Comparison of ENCODE assay signal across 8 cellular contexts in the genomic region with DNA sequence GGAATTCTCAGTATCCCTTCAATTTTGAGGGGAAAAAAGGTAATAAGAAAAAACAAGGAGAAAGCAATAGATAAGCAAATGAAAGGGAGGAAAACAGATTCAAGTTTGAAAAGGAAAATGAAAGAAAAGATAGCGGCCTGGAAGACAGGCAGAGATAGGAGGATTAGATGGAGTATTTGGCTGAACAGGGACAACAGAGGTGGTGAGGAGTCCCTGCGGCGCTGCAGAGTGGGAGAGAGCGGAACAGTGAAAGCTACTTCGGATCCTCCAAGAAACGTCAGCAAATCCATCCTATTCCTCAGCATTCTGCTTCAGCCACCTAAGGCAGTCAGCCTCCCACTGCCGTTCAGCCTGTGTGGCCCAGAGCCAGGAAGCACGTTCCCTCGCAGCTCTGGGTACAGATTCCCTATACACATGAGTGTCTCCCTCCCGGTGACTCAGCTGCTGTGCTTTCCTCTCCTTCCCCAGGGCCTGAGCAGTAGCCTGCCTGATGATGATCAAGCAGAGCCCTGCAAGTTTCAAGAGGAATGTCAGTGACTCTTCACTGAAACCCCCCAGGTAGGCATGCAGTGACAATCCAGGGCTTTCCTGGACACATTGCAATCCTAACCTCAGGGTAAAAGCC. TPM values are rescaled to one million over a fixed set of nuclear protein-coding genes. Genes with fewer than 3 reads are reported as not detected.
DNase-seq lines count a peak whose midpoint lies in the region; ATAC-seq and TF ChIP-seq lines count a peak whose summit lies in the region.

No MANE protein-coding gene starts in this region.

- H2BK120ac ChIP-seq in H9 (ENCODE audit: low read depth, low read length, poor library complexity, severe bottlenecking) = no peak overlapping the region

- H3K27ac ChIP-seq in H9 (ENCODE audit: insufficient read length, low read depth, low read length) (no peak overlapping the region), SK-N-SH (ENCODE audit: low read depth in 2 of 2, low read length in 1 of 2) (peak overlapping the region; percentile 31 to 79; a peak in 3 of 4 replicates), gastroesophageal sphincter (peak overlapping the region in 1 of 4 donors; percentile 14), rectal smooth muscle tissue (ENCODE audit: low read depth, low read length) (no peak overlapping the region)

- H3K79me1 ChIP-seq in H9 (ENCODE audit: insufficient read depth, low read depth, low read length, poor library complexity, severe bottlenecking) = no peaks in the 10 kb centered on the region

- TF ChIP-seq RAD21 in SK-N-SH (IDR thresholded peaks at IDR 0.05; ENCODE audit: low read length) = no peak

- H2AFZ ChIP-seq in H9 (ENCODE audit: low read length) (no peak overlapping the region), SK-N-SH (ENCODE audit: low read depth) (peak overlapping the region; percentile 62; the same call in 1 of the 2 replicates)

- H3K9me3 Mint-ChIP-seq in H9 = no peaks in the 10 kb centered on the region

- H2BK12ac ChIP-seq in H9 (ENCODE audit: insufficient read length, low read depth, low read length) = no peak overlapping the region

- TF ChIP-seq EP300 in SK-N-SH (IDR thresholded peaks at IDR 0.05; ENCODE audit: borderline replicate concordance in 1 of 2, low read depth in 1 of 2, low read length in 1 of 2) (peak in 1 of 2 experiments; percentile 16; a peak in 1 of 4 replicates), gastroesophageal sphincter (IDR thresholded peaks at IDR 0.05) (no peak)

- ATAC-seq in gastroesophageal sphincter (peak; percentile 77), HG02981 (IDR thresholded peaks at IDR 0.05; ENCODE audit: unreplicated experiment) (no peak)

- no peak overlapping the region for H4K8ac ChIP-seq in H9 (replicated peaks; ENCODE audit: insufficient read length, low read depth, low read length)

- TF ChIP-seq CTCF in H9 (conservative IDR thresholded peaks at IDR 0.05) (no peak), SK-N-SH (IDR thresholded peaks at IDR 0.05) (no peak), gastroesophageal sphincter (IDR thresholded peaks at IDR 0.05) (no peak)

- no peaks in the 10 kb centered on the region for H3K9me2 ChIP-seq in SK-N-SH

- no peak overlapping the region for H3K4ac ChIP-seq in H9 (ENCODE audit: low read depth, low read length)

- H3K4me3 Mint-ChIP-seq in H9 = no peak overlapping the region; a peak in 1 of 5 replicates

- H3K9me3 ChIP-seq in H9 (ENCODE audit: control insufficient read depth, low read depth, low read length) (no peaks in the 10 kb centered on the region), SK-N-SH (no peaks in the 10 kb centered on the region), gastroesophageal sphincter (no peaks in the 10 kb centered on the region), HAP-1 (no peaks in the 10 kb centered on the region)

- H3K27me3 ChIP-seq in H9 (ENCODE audit: insufficient read depth, low read length) = no peaks in the 10 kb centered on the region
- no peaks in the 10 kb centered on the region; the same call in 1 of the 2 replicates for H3K27me3 ChIP-seq in SK-N-SH (ENCODE audit: insufficient read depth)
- no peaks in the 10 kb centered on the region for H3K27me3 ChIP-seq in gastroesophageal sphincter
- H3K27me3 ChIP-seq in rectal smooth muscle tissue (ENCODE audit: control insufficient read depth, insufficient read depth, low read length) = no peaks in the 10 kb centered on the region
- H3K27me3 ChIP-seq in HAP-1 (ENCODE audit: low read depth) = no peaks in the 10 kb centered on the region

- H2BK15ac ChIP-seq in H9 (ENCODE audit: low read depth, low read length) = no peak overlapping the region

- CTCF ChIA-PET in SK-N-SH (lab: Yijun Ruan, JAX) = no interaction called here

- H3K4me1 ChIP-seq in H9 (ENCODE audit: insufficient read depth, low read length) = peaks cover 2% of the 10 kb centered on the region; the same call in 1 of the 2 replicates
- H3K4me1 ChIP-seq in SK-N-SH (ENCODE audit: control insufficient read depth in 1 of 2, insufficient read depth in 2 of 2, low read depth in 1 of 2, low read length in 1 of 2) = peaks cover 8 to 11% of the 10 kb centered on the region in 2 experiments; a peak in 2 of 4 replicates
- H3K4me1 ChIP-seq in gastroesophageal sphincter = peaks cover 0 to 10% (median 0%) of the 10 kb centered on the region in 3 donors
- H3K4me1 ChIP-seq in rectal smooth muscle tissue (ENCODE audit: control insufficient read depth, insufficient read depth, low read length) = no peaks in the 10 kb centered on the region
- no peaks in the 10 kb centered on the region for H3K4me1 ChIP-seq in HAP-1

- H3K27ac Mint-ChIP-seq in H9 = peak overlapping the region in 1 of 3 experiments; percentile 68; a peak in 1 of 7 replicates

- no peak overlapping the region for H2BK20ac ChIP-seq in H9 (ENCODE audit: low read depth, low read length, poor library complexity, severe bottlenecking)

- no CpG with 5 or more reads among the region's 10 CpGs for WGBS in H9 (ENCODE audit: extremely low coverage, insufficient read length, low lambda C conversion rate)
- 22% methylated on average over 10 of the region's 10 CpGs for WGBS in SK-N-SH (ENCODE audit: low lambda C conversion rate)
- 9 to 13% methylated on average over 7 to 9 of the region's 10 CpGs for WGBS in gastroesophageal sphincter (ENCODE audit: low coverage in 1 of 2), 2 donors

- no peak overlapping the region for H3K18ac ChIP-seq in H9 (ENCODE audit: insufficient read length, low read depth, low read length)

- no peak overlapping the region for H3K23ac ChIP-seq in H9 (ENCODE audit: insufficient read length, low read depth, low read length)

- POLR2A ChIA-PET in SK-N-SH (lab: Yijun Ruan, JAX) = no interaction called here

- no peak overlapping the region for H3T11ph ChIP-seq in H9 (ENCODE audit: low read length)

- no peak overlapping the region for H4K5ac ChIP-seq in H9 (ENCODE audit: insufficient read length, low read depth, low read length)

- peaks cover 20 to 32% of the 10 kb centered on the region in 2 experiments for H3K4me1 Mint-ChIP-seq in H9

- no peak for TF ChIP-seq POLR2A in gastroesophageal sphincter (IDR thresholded peaks at IDR 0.05)

- H3K56ac ChIP-seq in H9 (ENCODE audit: insufficient read length, low read depth, low read length) = no peak overlapping the region

- peaks cover 13% of the 10 kb centered on the region for H3F3A ChIP-seq in SK-N-SH (replicated peaks; ENCODE audit: insufficient read depth)

- no peaks in the 10 kb centered on the region for H3K23me2 ChIP-seq in H9 (ENCODE audit: insufficient read length, low read depth, low read length, poor library complexity, severe bottlenecking)

- no peaks in the 10 kb centered on the region for H3K36me3 Mint-ChIP-seq in H9 (ENCODE audit: insufficient read depth in 1 of 3, low read depth in 3 of 3)

- no peak overlapping the region for H3K9ac ChIP-seq in H9 (ENCODE audit: extremely low read depth, insufficient read length, low read length)
- H3K9ac ChIP-seq in SK-N-SH = peak overlapping the region; percentile 22; the same call in 1 of the 2 replicates
- no peak overlapping the region for H3K9ac ChIP-seq in rectal smooth muscle tissue (ENCODE audit: low read length)

- H4K20me1 ChIP-seq in H9 (ENCODE audit: control insufficient read depth, insufficient read depth, insufficient read length) (no peaks in the 10 kb centered on the region), SK-N-SH (ENCODE audit: insufficient read depth) (no peaks in the 10 kb centered on the region)

- no peaks in the 10 kb centered on the region for H3K79me2 ChIP-seq in H9 (ENCODE audit: insufficient read depth, low read length)
- H3K79me2 ChIP-seq in SK-N-SH (ENCODE audit: insufficient read depth) = no peaks in the 10 kb centered on the region

- H4K91ac ChIP-seq in H9 (ENCODE audit: insufficient read length, low read depth, low read length) = no peak overlapping the region

- in situ Hi-C loops in HAP-1 (cut with MboI; ENCODE audit: low sequenced_read_pairs) = no loop called here

- no peak overlapping the region for H3K4me2 ChIP-seq in H9 (ENCODE audit: insufficient read depth, insufficient read length, low read length)
- peak overlapping the region; percentile 70 for H3K4me2 ChIP-seq in SK-N-SH

- peaks cover 14% of the 10 kb centered on the region for H3K27me3 Mint-ChIP-seq in H9 (ENCODE audit: low read depth)

- peak; percentile 66 for DNase-seq in H9
- DNase-seq in SK-N-SH = peak; percentile 39
- no peak for DNase-seq in D341Med (ENCODE audit: low spot score)
- no peak for DNase-seq in NOMO-1 (lab: John Stamatoyannopoulos, UW; ENCODE audit: unreplicated experiment in 2 of 2)
- no peak for DNase-seq in HAP-1 (ENCODE audit: low spot score in 2 of 2)

- H2AK5ac ChIP-seq in H9 (ENCODE audit: insufficient read length, low read length) = no peak overlapping the region

- H3K14ac ChIP-seq in H9 (ENCODE audit: insufficient read depth, low read length) = no peak overlapping the region

- H3K4me3 ChIP-seq in SK-N-SH (ENCODE audit: low read depth in 2 of 2, low read length in 1 of 2) = peak overlapping the region; percentile 31 to 48; a peak in 3 of 4 replicates
- peak overlapping the region in 1 of 2 donors; percentile 26 for H3K4me3 ChIP-seq in gastroesophageal sphincter
- peak overlapping the region; percentile 42 for H3K4me3 ChIP-seq in rectal smooth muscle tissue (ENCODE audit: low read length)
- no peak overlapping the region for H3K4me3 ChIP-seq in HAP-1

- no peaks in the 10 kb centered on the region for H3K36me3 ChIP-seq in SK-N-SH (replicated peaks in 1 of 2; ENCODE audit: control insufficient read depth in 1 of 2, insufficient read depth in 2 of 2, low read length in 1 of 2)
- H3K36me3 ChIP-seq in gastroesophageal sphincter = no peaks in the 10 kb centered on the region
- H3K36me3 ChIP-seq in rectal smooth muscle tissue (ENCODE audit: control insufficient read depth, insufficient read depth, low read length) = no peaks in the 10 kb centered on the region
- no peaks in the 10 kb centered on the region for H3K36me3 ChIP-seq in HAP-1 (replicated peaks)

- no peak overlapping the region for H2BK5ac ChIP-seq in H9 (ENCODE audit: insufficient read length, low read length)

TF ChIP-seq in SK-N-SH, 30 proteins besides CTCF, POLR2A, EP300 and RAD21 (continues in another document):
- TF ChIP-seq FOSL2 (IDR thresholded peaks at IDR 0.05; ENCODE audit: borderline replicate concordance, low read depth) (peak; percentile 78), ELF1 (IDR thresholded peaks at IDR 0.05) (no peak), SMC3 (IDR thresholded peaks at IDR 0.05; ENCODE audit: low read depth, low read length) (no peak), RFX5 (IDR thresholded peaks at IDR 0.05; ENCODE audit: low read length) (no peak), NRF1 (IDR thresholded peaks at IDR 0.05; ENCODE audit: low read depth, low read length) (no peak), JUND (IDR thresholded peaks at IDR 0.05) (peak; percentile 62)

RNA-seq across cellular contexts. Expression of gene CDYL, which starts 43.4 kb away (rescaled TPM):
- total RNA-seq in H9 (2021) (85.5 and 95.0 TPM in 2 replicates), gastroesophageal sphincter (10 to 100 TPM; 32.0 to 68.3 (median 54.0) TPM)
- polyA plus RNA-seq in SK-N-SH (2012; rRNA removed) = 13.3 and 14.3 TPM in 2 replicates
- polyA plus RNA-seq in SK-N-SH (2012; cell fraction: cytosol; rRNA removed) = 16.0 and 16.6 TPM in 2 replicates
- polyA plus RNA-seq in SK-N-SH (2012; cell fraction: nucleus; rRNA removed) = 12.9 and 16.3 TPM in 2 replicates

Comparison
In these comparisons a context has a peak if more than half of its experiments do, and no peak if none do; other contexts are left out.
1. DNase-seq: peak in H9 (single experiment) and SK-N-SH (single experiment); none in D341Med (single experiment), NOMO-1 (0 of 2) and HAP-1 (0 of 2).
2. H3K27ac ChIP-seq: peak in SK-N-SH (2 of 2); none in H9 (single experiment) and rectal smooth muscle tissue (single experiment).